2 cellular contexts compared by ENCODE assay signal in genomic region chr11:9838961-9839360, GRCh38.
TF ChIP-seq lines count a peak whose summit lies in the region.

No MANE protein-coding gene starts in this region.

TF ChIP-seq in GM12878, 131 proteins besides CTCF, POLR2A, EP300 and RAD21 (continued from another document and continues in another):
- TF ChIP-seq, protein P1, sequence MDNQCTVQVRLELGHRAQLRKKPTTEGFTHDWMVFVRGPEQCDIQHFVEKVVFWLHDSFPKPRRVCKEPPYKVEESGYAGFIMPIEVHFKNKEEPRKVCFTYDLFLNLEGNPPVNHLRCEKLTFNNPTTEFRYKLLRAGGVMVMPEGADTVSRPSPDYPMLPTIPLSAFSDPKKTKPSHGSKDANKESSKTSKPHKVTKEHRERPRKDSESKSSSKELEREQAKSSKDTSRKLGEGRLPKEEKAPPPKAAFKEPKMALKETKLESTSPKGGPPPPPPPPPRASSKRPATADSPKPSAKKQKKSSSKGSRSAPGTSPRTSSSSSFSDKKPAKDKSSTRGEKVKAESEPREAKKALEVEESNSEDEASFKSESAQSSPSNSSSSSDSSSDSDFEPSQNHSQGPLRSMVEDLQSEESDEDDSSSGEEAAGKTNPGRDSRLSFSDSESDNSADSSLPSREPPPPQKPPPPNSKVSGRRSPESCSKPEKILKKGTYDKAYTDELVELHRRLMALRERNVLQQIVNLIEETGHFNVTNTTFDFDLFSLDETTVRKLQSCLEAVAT (IDR thresholded peaks at IDR 0.05), result no peak
- TF ChIP-seq NRF1 (conservative IDR thresholded peaks at IDR 0.05; ENCODE audit: low read depth, low read length), result no peak
- TF ChIP-seq JUNB (IDR thresholded peaks at IDR 0.05), result peak; percentile 67
- no peak for TF ChIP-seq ZBTB40 (IDR thresholded peaks at IDR 0.05; ENCODE audit: borderline replicate concordance)
- no peak for TF ChIP-seq MYB (IDR thresholded peaks at IDR 0.05; ENCODE audit: borderline replicate concordance, low read depth, low read length)
- TF ChIP-seq ZBTB4 (CRISPR knock-in tag; IDR thresholded peaks at IDR 0.05), result no peak
- peak; percentile 49; the same call in 1 of the 2 replicates for TF ChIP-seq FOXM1 (IDR thresholded peaks at IDR 0.05; ENCODE audit: low read depth, low read length)
- peak; percentile 50; the same call in 1 of the 2 replicates for TF ChIP-seq MTA2 (IDR thresholded peaks at IDR 0.05; ENCODE audit: low read depth)
- TF ChIP-seq IKZF1 (conservative IDR thresholded peaks at IDR 0.05), result peak; percentile 59
- TF ChIP-seq CREB1 (IDR thresholded peaks at IDR 0.05; ENCODE audit: low read depth), result no peak
- no peak for TF ChIP-seq YY1 (IDR thresholded peaks at IDR 0.05; ENCODE audit: low read depth, low read length)
- 0 out of 2 replicates have a peak, but pooled peaks have one; percentile 55 for TF ChIP-seq TBL1XR1 (IDR thresholded peaks at IDR 0.05; ENCODE audit: low read depth, low read length)

TF ChIP-seq in SK-N-SH treated with all-trans-retinoic acid at 6 μM for 48 hours, 23 proteins besides CTCF, POLR2A, EP300 and RAD21 (continued from another document):
- TF ChIP-seq PPARA (CRISPR knock-in tag; IDR thresholded peaks at IDR 0.05; ENCODE audit: borderline replicate concordance) (no peak), SNAI2 (CRISPR knock-in tag; IDR thresholded peaks at IDR 0.05) (no peak), CSDC2 (CRISPR knock-in tag; IDR thresholded peaks at IDR 0.05) (no peak), GLIS3 (CRISPR knock-in tag; IDR thresholded peaks at IDR 0.05) (no peak), RARB (CRISPR knock-in tag; IDR thresholded peaks at IDR 0.05) (no peak), ZNF8 (CRISPR knock-in tag; IDR thresholded peaks at IDR 0.05) (no peak)
